Comparison of ENCODE assay signal across 28 cellular contexts in the genomic region with DNA sequence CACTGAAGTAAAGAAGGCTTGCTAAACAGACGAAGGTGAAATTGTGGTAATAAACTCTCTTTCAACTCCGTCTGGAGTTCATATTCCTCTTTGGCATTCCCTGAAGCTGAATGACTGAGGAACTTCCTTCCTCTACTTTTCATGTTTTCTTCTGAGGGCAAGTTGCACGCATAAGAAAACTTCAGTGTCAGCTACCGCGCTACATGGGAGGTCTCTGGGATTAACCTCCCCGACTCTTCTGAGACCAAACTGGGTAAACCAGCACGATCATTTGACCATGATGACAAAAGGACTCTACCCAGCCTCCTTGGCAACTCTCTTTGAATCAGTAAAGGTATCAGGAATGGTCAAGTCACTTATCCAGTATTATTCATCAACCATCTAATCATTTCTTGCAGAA.
"Had no signal": no experiment of that assay in that cellular context is flagged by ENCODE, and none has a peak within 500 bp of the region (broad histone marks: within the 10 kb centered on the region; RNA-seq: fewer than 3 reads in every experiment).

No MANE protein-coding gene starts in this region.

- H3K4me3 ChIP-seq: pancreas, prostate gland, right lobe of liver, sigmoid colon, stomach, thoracic aorta, thyroid gland, tibial nerve, upper lobe of left lung, vagina had no signal

- H3K4me1 ChIP-seq: prostate gland, thyroid gland had no signal

- H3K9me3 ChIP-seq: neutrophil, pancreas, prostate gland, right lobe of liver, sigmoid colon, stomach, thoracic aorta, thyroid gland, upper lobe of left lung, vagina had no signal

- H3K27ac ChIP-seq: neutrophil, pancreas, prostate gland, right lobe of liver, stomach, thoracic aorta, thyroid gland, tibial nerve, upper lobe of left lung, vagina had no signal

- H3K27me3 Mint-ChIP-seq: stimulated activated naive B cell treated with anti-CD40 and anti-IgM and Interleukin-4, amounts not matched to agents 10 μg/mL and 1 μg/mL and 100 μg/mL, for 72 hours; stimulated activated naive CD8-positive, alpha-beta T cell treated with anti-CD3 and anti-CD28 coated beads, Interleukin-15, Interleukin-2, amounts not matched to agents 100 ng/mL and 50 ng/mL, for 24 hours had no signal

- H3K4me3 Mint-ChIP-seq: naive thymus-derived CD4-positive, alpha-beta T cell; natural killer cell; nephron progenitor cell; neural crest cell; stimulated activated effector memory CD8-positive, alpha-beta T cell treated with anti-CD3 and anti-CD28 coated beads, Interleukin-12 subunit alpha, Interleukin-12 subunit beta, amount 100 ng/mL, for 72 hours; stimulated activated naive B cell treated with anti-CD40 and anti-IgM and Interleukin-4, amounts not matched to agents 10 μg/mL and 1 μg/mL and 100 μg/mL, for 72 hours; stimulated activated naive CD8-positive, alpha-beta T cell treated with anti-CD3 and anti-CD28 coated beads, Interleukin-15, Interleukin-2, amounts not matched to agents 100 ng/mL and 50 ng/mL, for 24 hours had no signal

- H3K27ac Mint-ChIP-seq: natural killer cell; stimulated activated effector memory CD8-positive, alpha-beta T cell treated with anti-CD3 and anti-CD28 coated beads, Interleukin-12 subunit alpha, Interleukin-12 subunit beta, amount 100 ng/mL, for 72 hours; stimulated activated naive B cell treated with anti-CD40 and anti-IgM and Interleukin-4, amounts not matched to agents 10 μg/mL and 1 μg/mL and 100 μg/mL, for 72 hours; stimulated activated naive CD8-positive, alpha-beta T cell treated with anti-CD3 and anti-CD28 coated beads, Interleukin-15, Interleukin-2, amounts not matched to agents 100 ng/mL and 50 ng/mL, for 24 hours had no signal

- H3K27me3 ChIP-seq: neutrophil, pancreas, right lobe of liver, sigmoid colon, stomach, thyroid gland, tibial nerve, upper lobe of left lung, vagina had no signal

- H3K4me1 Mint-ChIP-seq: naive thymus-derived CD4-positive, alpha-beta T cell; natural killer cell; stimulated activated effector memory CD8-positive, alpha-beta T cell treated with anti-CD3 and anti-CD28 coated beads, Interleukin-12 subunit alpha, Interleukin-12 subunit beta, amount 100 ng/mL, for 72 hours; stimulated activated naive B cell treated with anti-CD40 and anti-IgM and Interleukin-4, amounts not matched to agents 10 μg/mL and 1 μg/mL and 100 μg/mL, for 72 hours had no signal

- H3K36me3 Mint-ChIP-seq: naive thymus-derived CD4-positive, alpha-beta T cell; natural killer cell; stimulated activated effector memory CD8-positive, alpha-beta T cell treated with anti-CD3 and anti-CD28 coated beads, Interleukin-12 subunit alpha, Interleukin-12 subunit beta, amount 100 ng/mL, for 72 hours; stimulated activated naive B cell treated with anti-CD40 and anti-IgM and Interleukin-4, amounts not matched to agents 10 μg/mL and 1 μg/mL and 100 μg/mL, for 72 hours had no signal

- ATAC-seq: naive thymus-derived CD4-positive, alpha-beta T cell; natural killer cell; pancreas; right cardiac atrium; right lobe of liver; stimulated activated effector memory CD8-positive, alpha-beta T cell treated with anti-CD3 and anti-CD28 coated beads, Interleukin-12 subunit alpha, Interleukin-12 subunit beta, amount 100 ng/mL, for 72 hours; stimulated activated naive B cell treated with anti-CD40 and anti-IgM and Interleukin-4, amounts not matched to agents 10 μg/mL and 1 μg/mL and 100 μg/mL, for 72 hours had no signal

- DNase-seq: naive thymus-derived CD4-positive, alpha-beta T cell; natural killer cell; nephron progenitor cell; nucleus accumbens; pancreas; retina; right cardiac atrium; right lobe of liver; sigmoid colon; small intestine; stimulated activated CD4-positive, alpha-beta T cell treated with anti-CD3 and anti-CD28 coated beads, Interleukin-15, amount 100 ng/mL, for 24 hours; stimulated activated CD4-positive, alpha-beta T cell treated with anti-CD3 and anti-CD28 coated beads, Interleukin-2, amount 100 ng/mL, for 24 hours; stimulated activated CD4-positive, alpha-beta T cell treated with anti-CD3 and anti-CD28 coated beads, Interleukin-2, amount 100 ng/mL, for 48 hours; stimulated activated CD4-positive, alpha-beta T cell treated with anti-CD3 and anti-CD28 coated beads, Interleukin-4, amount 100 ng/mL, for 24 hours; stimulated activated naive B cell treated with anti-CD40 and anti-IgM and Interleukin-4, amounts not matched to agents 10 μg/mL and 1 μg/mL and 100 μg/mL, for 72 hours; stimulated activated naive CD4-positive, alpha-beta T cell treated with Interleukin-2 at 50 U/mL for 16 hours; stomach; thyroid gland; trophoblast cell; upper lobe of left lung had no signal

- H3K36me3 ChIP-seq: neutrophil, pancreas, prostate gland, right lobe of liver, sigmoid colon, thoracic aorta, thyroid gland, vagina had no signal

- H3K9me3 Mint-ChIP-seq: naive thymus-derived CD4-positive, alpha-beta T cell; natural killer cell; nephron progenitor cell; neural crest cell; stimulated activated effector memory CD8-positive, alpha-beta T cell treated with anti-CD3 and anti-CD28 coated beads, Interleukin-12 subunit alpha, Interleukin-12 subunit beta, amount 100 ng/mL, for 72 hours; stimulated activated naive B cell treated with anti-CD40 and anti-IgM and Interleukin-4, amounts not matched to agents 10 μg/mL and 1 μg/mL and 100 μg/mL, for 72 hours; stimulated activated naive CD8-positive, alpha-beta T cell treated with anti-CD3 and anti-CD28 coated beads, Interleukin-15, Interleukin-2, amounts not matched to agents 100 ng/mL and 50 ng/mL, for 24 hours had no signal
